In the genomic region with DNA sequence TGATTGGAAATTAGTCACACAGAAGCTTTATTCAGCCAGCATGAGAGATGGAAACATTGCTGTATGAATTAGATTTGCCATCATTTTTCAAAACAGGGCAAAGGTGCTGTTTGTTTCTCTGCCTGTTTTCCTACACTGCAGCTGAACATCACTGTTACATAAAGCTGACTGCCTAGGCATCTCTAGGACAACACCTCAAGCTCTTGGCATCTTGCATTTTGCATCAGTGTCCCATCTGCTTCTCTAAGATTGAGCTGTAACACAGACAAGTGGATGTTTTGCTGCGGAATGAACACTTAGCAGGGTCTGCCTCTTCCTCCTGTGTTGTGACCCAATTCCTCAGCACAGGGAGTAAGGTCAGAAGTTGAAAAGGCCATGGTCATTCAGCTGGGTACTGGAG, we compare ENCODE assay signal across 25 cellular contexts. TPM values are rescaled to one million over a fixed set of nuclear protein-coding genes. Genes with fewer than 3 reads are reported as not detected.
DNase-seq lines count a peak whose midpoint lies in the region; ATAC-seq and TF ChIP-seq lines count a peak whose summit lies in the region.
"Had no signal": no experiment of that assay in that cellular context is flagged by ENCODE, and none has a peak within 500 bp of the region (broad histone marks: within the 10 kb centered on the region; RNA-seq: fewer than 3 reads in every experiment).

No MANE protein-coding gene starts in this region.

- peaks cover 40% of the 10 kb centered on the region for H3K36me3 Mint-ChIP-seq in activated CD4-positive, alpha-beta memory T cell treated with anti-CD3 and anti-CD28 coated beads for 36 hours
- H3K36me3 Mint-ChIP-seq in activated CD4-positive, alpha-beta memory T cell treated with anti-CD3 and anti-CD28 coated beads, Interleukin-2, amount 10 ng/mL, durations not matched to agents 7 days and 5 days (ENCODE audit: low read depth), result peaks cover 49% of the 10 kb centered on the region
- peaks cover 18 to 62% (median 53%) of the 10 kb centered on the region in 3 experiments for H3K36me3 Mint-ChIP-seq in H9 (ENCODE audit: insufficient read depth in 1 of 3, low read depth in 3 of 3)
- peaks cover 0 to 65% (median 6%) of the 10 kb centered on the region in 3 donors for H3K36me3 Mint-ChIP-seq in naive thymus-derived CD8-positive, alpha-beta T cell
- peaks cover 21% of the 10 kb centered on the region for H3K36me3 Mint-ChIP-seq in HFFc6 (ENCODE audit: low read depth)

- H3K4me1 ChIP-seq in H9 (ENCODE audit: insufficient read depth, low read length), result peaks cover 8% of the 10 kb centered on the region; the same call in 1 of the 2 replicates
- H3K4me1 ChIP-seq: colonic mucosa had no signal

- no peak overlapping the region for H2BK20ac ChIP-seq in H9 (ENCODE audit: low read depth, low read length, poor library complexity, severe bottlenecking)

- H3K56ac ChIP-seq in H9 (ENCODE audit: insufficient read length, low read depth, low read length), result no peak overlapping the region

- peak overlapping the region; percentile 25 for H3K27ac Mint-ChIP-seq in activated CD4-positive, alpha-beta memory T cell treated with anti-CD3 and anti-CD28 coated beads for 36 hours
- H3K27ac Mint-ChIP-seq in activated CD4-positive, alpha-beta memory T cell treated with anti-CD3 and anti-CD28 coated beads, Interleukin-2, amount 10 ng/mL, durations not matched to agents 7 days and 5 days, result no peak overlapping the region
- H3K27ac Mint-ChIP-seq in H9, result peak overlapping the region; percentile 69 to 95 (median 86); a peak in 4 of 7 replicates
- H3K27ac Mint-ChIP-seq in naive thymus-derived CD8-positive, alpha-beta T cell, result peak overlapping the region in 6 of 10 donors; percentile 15 to 76 (median 52)
- no peak overlapping the region for H3K27ac Mint-ChIP-seq in HFFc6

- no peaks in the 10 kb centered on the region for H3K9me3 ChIP-seq in H9 (ENCODE audit: control insufficient read depth, low read depth, low read length)
- H3K9me3 ChIP-seq: Caco-2, colonic mucosa, neutrophil, transverse colon had no signal

- H3K23ac ChIP-seq in H9 (ENCODE audit: insufficient read length, low read depth, low read length), result no peak overlapping the region

- H3K4me2 ChIP-seq in H9 (ENCODE audit: insufficient read depth, insufficient read length, low read length), result no peak overlapping the region

- no peak overlapping the region for H2AK5ac ChIP-seq in H9 (ENCODE audit: insufficient read length, low read length)

- no peak overlapping the region for H4K8ac ChIP-seq in H9 (replicated peaks; ENCODE audit: insufficient read length, low read depth, low read length)

- DNase-seq in activated CD4-positive, alpha-beta memory T cell treated with anti-CD3 and anti-CD28 coated beads for 36 hours, result no peak
- no peak for DNase-seq in activated CD4-positive, alpha-beta memory T cell treated with anti-CD3 and anti-CD28 coated beads, Interleukin-2, amount 10 ng/mL, durations not matched to agents 7 days and 5 days
- DNase-seq in H9 (no peak), putamen (ENCODE audit: low spot score) (no peak), HFFc6 (no peak)
- no peak for DNase-seq in naive thymus-derived CD8-positive, alpha-beta T cell
- DNase-seq: 8988T; activated CD4-positive, CD25-positive, alpha-beta regulatory T cell; AML-193; Caco-2; colonic mucosa; MM.1S; NCI-H1694 treated with DMSO at 0.1 percent for 48 hours; NCI-H69; stimulated activated CD4-positive, alpha-beta T cell treated with anti-CD3 and anti-CD28 coated beads, Interleukin-4, amount 100 ng/mL, for 1 hour; stimulated activated naive CD8-positive, alpha-beta T cell treated with anti-CD3 and anti-CD28 coated beads, Interleukin-15, Interleukin-2, amounts not matched to agents 100 U/mL and 50 U/mL, for 24 hours; transverse colon had no signal

- H3K27me3 Mint-ChIP-seq in activated CD4-positive, alpha-beta memory T cell treated with anti-CD3 and anti-CD28 coated beads for 36 hours, result no peaks in the 10 kb centered on the region
- no peaks in the 10 kb centered on the region for H3K27me3 Mint-ChIP-seq in activated CD4-positive, alpha-beta memory T cell treated with anti-CD3 and anti-CD28 coated beads, Interleukin-2, amount 10 ng/mL, durations not matched to agents 7 days and 5 days
- H3K27me3 Mint-ChIP-seq in H9 (ENCODE audit: low read depth) (no peaks in the 10 kb centered on the region), HFFc6 (ENCODE audit: insufficient read depth) (no peaks in the 10 kb centered on the region)
- H3K27me3 Mint-ChIP-seq in naive thymus-derived CD8-positive, alpha-beta T cell, result no peaks in the 10 kb centered on the region

- no peak overlapping the region for H4K91ac ChIP-seq in H9 (ENCODE audit: insufficient read length, low read depth, low read length)

- H2AFZ ChIP-seq in H9 (ENCODE audit: low read length), result no peak overlapping the region

- no peak overlapping the region for H2BK12ac ChIP-seq in H9 (ENCODE audit: insufficient read length, low read depth, low read length)

- H4K5ac ChIP-seq in H9 (ENCODE audit: insufficient read length, low read depth, low read length), result no peak overlapping the region

- H3K4ac ChIP-seq in H9 (ENCODE audit: low read depth, low read length), result no peak overlapping the region

- no peaks in the 10 kb centered on the region for H3K79me1 ChIP-seq in H9 (ENCODE audit: insufficient read depth, low read depth, low read length, poor library complexity, severe bottlenecking)

- H3K4me1 Mint-ChIP-seq in activated CD4-positive, alpha-beta memory T cell treated with anti-CD3 and anti-CD28 coated beads for 36 hours (ENCODE audit: low read depth), result peaks cover 43% of the 10 kb centered on the region
- H3K4me1 Mint-ChIP-seq in activated CD4-positive, alpha-beta memory T cell treated with anti-CD3 and anti-CD28 coated beads, Interleukin-2, amount 10 ng/mL, durations not matched to agents 7 days and 5 days, result peaks cover 50% of the 10 kb centered on the region
- H3K4me1 Mint-ChIP-seq in H9 (peaks cover 31 to 32% of the 10 kb centered on the region in 2 experiments), HFFc6 (ENCODE audit: low read depth) (peaks cover 59% of the 10 kb centered on the region)
- peaks cover 23 to 60% (median 48%) of the 10 kb centered on the region in 4 donors for H3K4me1 Mint-ChIP-seq in naive thymus-derived CD8-positive, alpha-beta T cell

- H3K27me3 ChIP-seq in H9 (ENCODE audit: insufficient read depth, low read length), result no peaks in the 10 kb centered on the region
- H3K27me3 ChIP-seq: colonic mucosa, neutrophil, transverse colon had no signal

- H2BK15ac ChIP-seq in H9 (ENCODE audit: low read depth, low read length), result no peak overlapping the region

- no CpG with 5 or more reads among the region's 1 CpG for WGBS in H9 (ENCODE audit: extremely low coverage, insufficient read length, low lambda C conversion rate)

- no peak overlapping the region for H2BK120ac ChIP-seq in H9 (ENCODE audit: low read depth, low read length, poor library complexity, severe bottlenecking)

- H3K9me3 Mint-ChIP-seq in activated CD4-positive, alpha-beta memory T cell treated with anti-CD3 and anti-CD28 coated beads for 36 hours, result no peaks in the 10 kb centered on the region
- H3K9me3 Mint-ChIP-seq in activated CD4-positive, alpha-beta memory T cell treated with anti-CD3 and anti-CD28 coated beads, Interleukin-2, amount 10 ng/mL, durations not matched to agents 7 days and 5 days, result no peaks in the 10 kb centered on the region
- H3K9me3 Mint-ChIP-seq in H9 (no peaks in the 10 kb centered on the region), HFFc6 (no peaks in the 10 kb centered on the region)
- no peaks in the 10 kb centered on the region for H3K9me3 Mint-ChIP-seq in naive thymus-derived CD8-positive, alpha-beta T cell
- H3K9me3 Mint-ChIP-seq: brain had no signal

- H3T11ph ChIP-seq in H9 (ENCODE audit: low read length), result no peak overlapping the region

- intact Hi-C loops in activated CD4-positive, alpha-beta memory T cell treated with anti-CD3 and anti-CD28 coated beads for 36 hours (cut with micrococcal nuclease), result loop anchor here (10.0 kb wide), 1 partner anchor 1216 kb away; the partner anchor contains the start of genes INO80B and WBP1

- no peak overlapping the region for H3K27ac ChIP-seq in H9 (ENCODE audit: insufficient read length, low read depth, low read length)
- peak overlapping the region; percentile 49 for H3K27ac ChIP-seq in angular gyrus (ENCODE audit: low read depth, low read length)
- H3K27ac ChIP-seq: colonic mucosa, neutrophil, transverse colon had no signal

- H3K4me3 Mint-ChIP-seq in activated CD4-positive, alpha-beta memory T cell treated with anti-CD3 and anti-CD28 coated beads for 36 hours, result no peak overlapping the region
- H3K4me3 Mint-ChIP-seq in activated CD4-positive, alpha-beta memory T cell treated with anti-CD3 and anti-CD28 coated beads, Interleukin-2, amount 10 ng/mL, durations not matched to agents 7 days and 5 days, result no peak overlapping the region
- H3K4me3 Mint-ChIP-seq in H9, result no peak overlapping the region
- no peak overlapping the region for H3K4me3 Mint-ChIP-seq in naive thymus-derived CD8-positive, alpha-beta T cell
- H3K4me3 Mint-ChIP-seq in HFFc6, result no peak overlapping the region

- POLR2A ChIA-PET in activated CD4-positive, alpha-beta memory T cell treated with anti-CD3 and anti-CD28 coated beads for 36 hours (lab: Charles Lee), result no interaction called here
- POLR2A ChIA-PET in activated CD4-positive, alpha-beta memory T cell treated with anti-CD3 and anti-CD28 coated beads, Interleukin-2, amount 10 ng/mL, durations not matched to agents 7 days and 5 days (lab: Charles Lee), result no interaction called here
- POLR2A ChIA-PET in naive thymus-derived CD8-positive, alpha-beta T cell (lab: Charles Lee), result no interaction called here

- CTCF ChIA-PET in activated CD4-positive, alpha-beta memory T cell treated with anti-CD3 and anti-CD28 coated beads for 36 hours (lab: Charles Lee), result interaction anchor here (1.8 to 10.2 kb wide), 2 partner anchors 27 to 52 kb away, joined by 4 to 70 read pairs; partner anchors contain the start of gene EGR4
- CTCF ChIA-PET in activated CD4-positive, alpha-beta memory T cell treated with anti-CD3 and anti-CD28 coated beads, Interleukin-2, amount 10 ng/mL, durations not matched to agents 7 days and 5 days (lab: Charles Lee), result interaction anchor here (1.6 to 2.4 kb wide), 2 partner anchors 8 to 26 kb away, joined by 6 to 8 read pairs; no protein-coding TSS in a partner anchor

- H4K20me1 ChIP-seq in H9 (ENCODE audit: control insufficient read depth, insufficient read depth, insufficient read length), result no peaks in the 10 kb centered on the region

- no peak for TF ChIP-seq CTCF in H9 (conservative IDR thresholded peaks at IDR 0.05)
- TF ChIP-seq CTCF in HFFc6 (IDR thresholded peaks at IDR 0.05), result no peak

- peaks cover 39% of the 10 kb centered on the region for H3K79me2 ChIP-seq in H9 (ENCODE audit: insufficient read depth, low read length)

- peaks cover 9% of the 10 kb centered on the region for H3K23me2 ChIP-seq in H9 (ENCODE audit: insufficient read length, low read depth, low read length, poor library complexity, severe bottlenecking)

- ATAC-seq in naive thymus-derived CD8-positive, alpha-beta T cell, result no peak
- ATAC-seq in GM21360 (IDR thresholded peaks at IDR 0.05; ENCODE audit: unreplicated experiment), result no peak
- ATAC-seq: stimulated activated naive CD8-positive, alpha-beta T cell treated with anti-CD3 and anti-CD28 coated beads, Interleukin-15, Interleukin-2, amounts not matched to agents 100 U/mL and 50 U/mL, for 24 hours had no signal

- H3K14ac ChIP-seq in H9 (ENCODE audit: insufficient read depth, low read length), result no peak overlapping the region

- no peak overlapping the region for H2BK5ac ChIP-seq in H9 (ENCODE audit: insufficient read length, low read length)

- no peak overlapping the region for H3K18ac ChIP-seq in H9 (ENCODE audit: insufficient read length, low read depth, low read length)

- no peak overlapping the region for H3K9ac ChIP-seq in H9 (ENCODE audit: extremely low read depth, insufficient read length, low read length)

RNA-seq across cellular contexts. Expression of gene CCT7, which starts 4.9 kb away (rescaled TPM):
- total RNA-seq in activated CD4-positive, alpha-beta memory T cell treated with anti-CD3 and anti-CD28 coated beads for 36 hours, result 100 to 1,000 TPM; 499 to 541 TPM
- total RNA-seq in activated CD4-positive, alpha-beta memory T cell treated with anti-CD3 and anti-CD28 coated beads, Interleukin-2, amount 10 ng/mL, durations not matched to agents 7 days and 5 days, result 100 to 1,000 TPM; 259 to 262 TPM
- 500 and 529 TPM in 2 replicates for total RNA-seq in H9 (2021)
- 100 to 1,000 TPM; 206 to 217 TPM for total RNA-seq in naive thymus-derived CD8-positive, alpha-beta T cell
- 100 to 1,000 TPM; 294 to 306 (median 299) TPM for polyA plus RNA-seq in naive thymus-derived CD8-positive, alpha-beta T cell
- 100 to 1,000 TPM; 350 to 492 (median 406) TPM for total RNA-seq in HFFc6 (2021; fragmentation: NEBNext Ultra II Directional; extraction: Animal tissue kit (Norgen Biotek cat#: 25700))

RNA-seq across cellular contexts. Expression of gene PRADC1, which starts 5.9 kb away (rescaled TPM):
- 10 to 100 TPM; 12.9 to 13.6 TPM for total RNA-seq in activated CD4-positive, alpha-beta memory T cell treated with anti-CD3 and anti-CD28 coated beads for 36 hours
- 10 to 100 TPM; 10.1 to 10.7 TPM for total RNA-seq in activated CD4-positive, alpha-beta memory T cell treated with anti-CD3 and anti-CD28 coated beads, Interleukin-2, amount 10 ng/mL, durations not matched to agents 7 days and 5 days
- 9.6 and 11.1 TPM in 2 replicates for total RNA-seq in H9 (2021)
- 10 to 100 TPM in 1 of 2 experiments, 1 to 10 TPM in 1; 7.8 to 10.7 TPM for total RNA-seq in naive thymus-derived CD8-positive, alpha-beta T cell
- 10 to 100 TPM; 26.1 to 38.8 (median 27.6) TPM for polyA plus RNA-seq in naive thymus-derived CD8-positive, alpha-beta T cell
- 10 to 100 TPM; 27.5 to 38.7 (median 31.7) TPM for total RNA-seq in HFFc6 (2021; fragmentation: NEBNext Ultra II Directional; extraction: Animal tissue kit (Norgen Biotek cat#: 25700))

RNA-seq across cellular contexts. Expression of gene SMYD5, which starts 24.9 kb away (rescaled TPM):
- total RNA-seq in activated CD4-positive, alpha-beta memory T cell treated with anti-CD3 and anti-CD28 coated beads for 36 hours, result 10 to 100 TPM; 40.0 to 42.0 TPM
- total RNA-seq in activated CD4-positive, alpha-beta memory T cell treated with anti-CD3 and anti-CD28 coated beads, Interleukin-2, amount 10 ng/mL, durations not matched to agents 7 days and 5 days, result 10 to 100 TPM in 1 of 2 experiments, 1 to 10 TPM in 1; 8.9 to 14.3 TPM
- 41.7 and 45.2 TPM in 2 replicates for total RNA-seq in H9 (2021)
- 10 to 100 TPM; 51.2 to 56.3 TPM for total RNA-seq in naive thymus-derived CD8-positive, alpha-beta T cell
- polyA plus RNA-seq in naive thymus-derived CD8-positive, alpha-beta T cell, result 10 to 100 TPM; 22.7 to 28.3 (median 25.3) TPM
- 10 to 100 TPM; 19.3 to 27.6 (median 24.4) TPM for total RNA-seq in HFFc6 (2021; fragmentation: NEBNext Ultra II Directional; extraction: Animal tissue kit (Norgen Biotek cat#: 25700))

RNA-seq across cellular contexts. Expression of gene NOTO, which starts 36.6 kb away (rescaled TPM):
- not detected for total RNA-seq in activated CD4-positive, alpha-beta memory T cell treated with anti-CD3 and anti-CD28 coated beads for 36 hours
- not detected for total RNA-seq in activated CD4-positive, alpha-beta memory T cell treated with anti-CD3 and anti-CD28 coated beads, Interleukin-2, amount 10 ng/mL, durations not matched to agents 7 days and 5 days
- total RNA-seq in H9 (2021), result 0.55 and 0.66 TPM in 2 replicates
- total RNA-seq in naive thymus-derived CD8-positive, alpha-beta T cell, result not detected
- not detected for polyA plus RNA-seq in naive thymus-derived CD8-positive, alpha-beta T cell
- total RNA-seq in HFFc6 (2021; fragmentation: NEBNext Ultra II Directional; extraction: Animal tissue kit (Norgen Biotek cat#: 25700)), result not detected
- total RNA-seq: activated CD8-positive, alpha-beta memory T cell treated with anti-CD3 and anti-CD28 coated beads for 36 hours; Caco-2; colonic mucosa; Daoy; glomerular endothelial cell; lung microvascular endothelial cell; transverse colon had no signal

RNA-seq across cellular contexts. Expression of gene FBXO41, which starts 45.3 kb away (rescaled TPM):
- 10 to 100 TPM; 15.2 to 15.6 TPM for total RNA-seq in activated CD4-positive, alpha-beta memory T cell treated with anti-CD3 and anti-CD28 coated beads for 36 hours
- total RNA-seq in activated CD4-positive, alpha-beta memory T cell treated with anti-CD3 and anti-CD28 coated beads, Interleukin-2, amount 10 ng/mL, durations not matched to agents 7 days and 5 days, result 10 to 100 TPM; 12.0 to 13.3 TPM
- total RNA-seq in H9 (2021), result 15.4 and 16.2 TPM in 2 replicates
- total RNA-seq in naive thymus-derived CD8-positive, alpha-beta T cell, result 10 to 100 TPM; 26.5 to 28.0 TPM
- 1 to 10 TPM; 1.0 to 2.7 (median 1.8) TPM for polyA plus RNA-seq in naive thymus-derived CD8-positive, alpha-beta T cell
- total RNA-seq in HFFc6 (2021; fragmentation: NEBNext Ultra II Directional; extraction: Animal tissue kit (Norgen Biotek cat#: 25700)), result 1 to 10 TPM in 4 of 6 experiments, under 1 TPM in 2; 0.80 to 1.7 (median 1.4) TPM

Comparison
In these comparisons a context has a peak if more than half of its experiments do, and no peak if none do; other contexts are left out.
1. H3K27ac Mint-ChIP-seq: peak in activated CD4-positive, alpha-beta memory T cell treated with anti-CD3 and anti-CD28 coated beads for 36 hours (single experiment), H9 (3 of 3) and naive thymus-derived CD8-positive, alpha-beta T cell (6 of 10); none in activated CD4-positive, alpha-beta memory T cell treated with anti-CD3 and anti-CD28 coated beads, Interleukin-2, amount 10 ng/mL, durations not matched to agents 7 days and 5 days (single experiment) and HFFc6 (single experiment).